In genomic region chr11:67312187-67313021, GRCh38 we compare ENCODE assay signal across 1 cellular context.
TF ChIP-seq lines count a peak whose summit lies in the region.

No MANE protein-coding gene starts in this region.

TF ChIP-seq in HCT116, 20 proteins besides CTCF, POLR2A, EP300 and RAD21 (continued from another document):
- no peak for TF ChIP-seq ZBTB33 (IDR thresholded peaks at IDR 0.05; ENCODE audit: extremely low read depth, insufficient replicate concordance, low read length)
- no peak for TF ChIP-seq TCF7L2 (IDR thresholded peaks at IDR 0.05; ENCODE audit: borderline replicate concordance, extremely low read depth, insufficient read depth, insufficient read length)
- TF ChIP-seq SP1 (IDR thresholded peaks at IDR 0.05; ENCODE audit: low read depth) = peak; percentile 71
- peak; percentile 47; the same call in 1 of the 2 replicates for TF ChIP-seq SIN3A (IDR thresholded peaks at IDR 0.05; ENCODE audit: low read depth)
